Comparison of ENCODE assay signal across 21 cellular contexts in the genomic region with DNA sequence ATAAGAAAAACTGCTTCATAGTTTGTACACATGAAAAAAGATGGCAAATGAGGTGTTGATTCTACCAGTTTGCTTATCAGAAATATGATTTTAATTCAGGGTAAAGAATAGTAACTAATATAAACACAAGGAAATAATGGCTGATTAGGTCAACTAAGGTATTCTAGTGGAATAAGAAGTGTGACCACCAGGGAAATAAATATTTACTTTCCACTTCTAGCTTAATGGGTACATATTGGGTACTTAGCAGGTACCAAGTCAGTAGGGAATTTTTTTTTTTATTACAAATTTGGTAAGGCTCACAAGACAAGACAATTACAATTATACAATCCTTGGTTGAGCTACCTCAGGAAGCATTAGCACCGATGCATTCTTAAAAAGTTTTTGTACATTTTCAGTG.
A peak's percentile ranks its signal among the peaks of the same experiment; 100 is the strongest.
DNase-seq lines count a peak whose midpoint lies in the region; ATAC-seq and TF ChIP-seq lines count a peak whose summit lies in the region.
"Had no signal": no experiment of that assay in that cellular context is flagged by ENCODE, and none has a peak within 500 bp of the region (broad histone marks: within the 10 kb centered on the region; RNA-seq: fewer than 3 reads in every experiment).

No MANE protein-coding gene starts in this region.

- intact Hi-C loops in cardiac septum (cut with DNase I) (no loop called here), left lung (cut with DNase I) (no loop called here)

- ATAC-seq in left lung: peak; percentile 68
- ATAC-seq: GM12878 had no signal

- TF ChIP-seq CTCF in cardiac muscle cell (IDR thresholded peaks at IDR 0.05; ENCODE audit: low read depth, low read length): no peak
- no peak for TF ChIP-seq CTCF in left lung (IDR thresholded peaks at IDR 0.05)

- DNase-seq in cardiac muscle cell (ENCODE audit: low read depth in 1 of 2, low spot score in 1 of 2): no peak
- no peak for DNase-seq in cardiac septum (ENCODE audit: low spot score)
- DNase-seq in left lung: no peak
- DNase-seq in SHP77 treated with DMSO at 0.1 percent for 48 hours (lab: John Stamatoyannopoulos, UW): no peak
- DNase-seq in dermis blood vessel endothelial cell: no peak
- DNase-seq: 8988T; ACHN; BE2C; C1 segment of cervical spinal cord; CD4-positive, alpha-beta memory T cell; CD4-positive, CD25-positive, alpha-beta regulatory T cell; CD8-positive, alpha-beta memory T cell; COR-L47; DMS 273 treated with DMSO at 0.1 percent for 48 hours; DMS153; DMS79; DND-41; EL; GDM1 had no signal

- no peak overlapping the region for H3K4me3 ChIP-seq in cardiac muscle cell
- H3K4me3 ChIP-seq in left lung: no peak overlapping the region
- H3K4me3 ChIP-seq: BLaER1, GM12878 had no signal

- peaks cover 100% of the 10 kb centered on the region for H3K36me3 ChIP-seq in cardiac muscle cell
- peaks cover 0 to 64% of the 10 kb centered on the region in 2 donors for H3K36me3 ChIP-seq in left lung
- H3K36me3 ChIP-seq: BE2C, BLaER1 had no signal

- H3K27me3 ChIP-seq in cardiac muscle cell (no peaks in the 10 kb centered on the region), left lung (no peaks in the 10 kb centered on the region)
- H3K27me3 ChIP-seq: BE2C, BLaER1 had no signal

- H3K9me3 ChIP-seq in cardiac muscle cell (ENCODE audit: low read depth) (no peaks in the 10 kb centered on the region), left lung (no peaks in the 10 kb centered on the region)
- H3K9me3 ChIP-seq: BE2C, BLaER1 had no signal

- H3K27ac ChIP-seq in cardiac muscle cell (peak overlapping the region; percentile 67), left lung (no peak overlapping the region)
- H3K27ac ChIP-seq: BLaER1 had no signal

- H3K4me1 ChIP-seq in cardiac muscle cell (ENCODE audit: low read depth): peaks cover 16% of the 10 kb centered on the region
- H3K4me1 ChIP-seq in left lung: no peaks in the 10 kb centered on the region
- H3K4me1 ChIP-seq: BE2C, BLaER1 had no signal
